Comparison of ENCODE assay signal across 8 cellular contexts in the genomic region with DNA sequence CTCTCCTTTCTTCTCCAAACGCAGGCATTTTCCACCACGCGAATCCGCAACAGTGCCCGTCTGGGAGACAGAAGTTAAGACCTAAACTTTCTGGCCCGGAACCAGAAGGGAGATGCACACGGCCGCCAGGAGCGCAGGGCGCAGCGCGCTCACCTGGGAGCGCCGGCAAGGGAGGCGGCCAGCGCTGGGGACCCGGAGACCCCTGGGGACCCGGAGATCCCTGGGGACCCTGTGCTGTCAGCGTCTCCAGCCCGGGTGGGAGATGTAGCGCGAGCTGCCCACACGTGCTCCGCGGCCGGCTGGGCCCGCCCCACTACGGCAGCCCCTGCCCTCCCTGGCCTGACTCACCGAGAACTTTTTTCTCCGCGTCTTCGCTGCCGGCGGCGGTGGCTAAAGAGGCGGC. TPM values are rescaled to one million over a fixed set of nuclear protein-coding genes. Genes with fewer than 3 reads are reported as not detected.
DNase-seq lines count a peak whose midpoint lies in the region; ATAC-seq and TF ChIP-seq lines count a peak whose summit lies in the region.

No MANE protein-coding gene starts in this region.

- no peak for TF ChIP-seq CTCF in WTC11 (IDR thresholded peaks at IDR 0.05)

- H3K4me1 Mint-ChIP-seq in CD8-positive, alpha-beta memory T cell = peaks cover 22 to 47% (median 38%) of the 10 kb centered on the region in 3 donors
- H3K4me1 Mint-ChIP-seq in WTC11 = peaks cover 51% of the 10 kb centered on the region

- peaks cover 6% of the 10 kb centered on the region for H3K27me3 ChIP-seq in CD8-positive, alpha-beta memory T cell (ENCODE audit: insufficient read depth, low read length, poor library complexity, severe bottlenecking)

- H3K36me3 ChIP-seq in CD8-positive, alpha-beta memory T cell (ENCODE audit: insufficient read depth, low read length) = no peaks in the 10 kb centered on the region

- no peaks in the 10 kb centered on the region for H3K9me3 Mint-ChIP-seq in CD8-positive, alpha-beta memory T cell
- H3K9me3 Mint-ChIP-seq in WTC11 = no peaks in the 10 kb centered on the region

- H3K9me3 ChIP-seq in CD8-positive, alpha-beta memory T cell (ENCODE audit: low read length) = no peaks in the 10 kb centered on the region

- CTCF ChIA-PET in CD8-positive, alpha-beta memory T cell (lab: Charles Lee) = interaction anchor here (0.5 to 1.0 kb wide), 2 partner anchors 15 to 48 kb away, joined by 3 read pairs; no protein-coding TSS in a partner anchor
- CTCF ChIA-PET in WTC11 (lab: Charles Lee) = interaction anchor here (1.8 kb wide), 1 partner anchor 27 kb away, joined by 12 read pairs; no protein-coding TSS in a partner anchor

- ATAC-seq in GM19438 (IDR thresholded peaks at IDR 0.05; ENCODE audit: low read depth, unreplicated experiment) = peak; percentile 43
- ATAC-seq in HG03565 (IDR thresholded peaks at IDR 0.05; ENCODE audit: unreplicated experiment) = peak; percentile 37
- peak; percentile 11 for ATAC-seq in WTC11
- peak; percentile 66 for ATAC-seq in left lobe of liver

- DNase-seq in CD8-positive, alpha-beta memory T cell = peak; percentile 27 to 81 (median 56)
- DNase-seq in WTC11 (ENCODE audit: low spot score) (no peak), left lobe of liver (ENCODE audit: low spot score) (peak; percentile 48), SKM-1 (lab: John Stamatoyannopoulos, UW; ENCODE audit: unreplicated experiment) (no peak)
- DNase-seq in stimulated activated CD8-positive, alpha-beta memory T cell treated with anti-CD3 and anti-CD28 coated beads, Interleukin-12 subunit alpha, Interleukin-12 subunit beta, amount 100 ng/mL, for 24 hours (ENCODE audit: extremely low read depth) = peak; percentile 26

- H3K36me3 Mint-ChIP-seq in CD8-positive, alpha-beta memory T cell = peaks cover 0 to 14% (median 0%) of the 10 kb centered on the region in 3 donors
- H3K36me3 Mint-ChIP-seq in WTC11 = 0 out of 2 replicates have a peak, but pooled peaks cover 2% of the 10 kb centered on the region

- peak overlapping the region; percentile 88 to 99 (median 97) for H3K27ac Mint-ChIP-seq in CD8-positive, alpha-beta memory T cell
- peak overlapping the region; percentile 55 for H3K27ac Mint-ChIP-seq in WTC11

- H3K4me1 ChIP-seq in CD8-positive, alpha-beta memory T cell (ENCODE audit: insufficient read depth, low read length) = peaks cover 15% of the 10 kb centered on the region

- peaks cover 25 to 32% of the 10 kb centered on the region in 2 donors for H3K27me3 Mint-ChIP-seq in CD8-positive, alpha-beta memory T cell
- H3K27me3 Mint-ChIP-seq in WTC11 (ENCODE audit: low read depth) = peaks cover 13% of the 10 kb centered on the region

- POLR2A ChIA-PET in CD8-positive, alpha-beta memory T cell (lab: Charles Lee) = no interaction called here
- POLR2A ChIA-PET in WTC11 (lab: Charles Lee) = interaction anchor here (0.6 to 1.0 kb wide), 2 partner anchors 30 to 448 kb away, joined by 3 read pairs; a partner anchor contains a TSS

- peak overlapping the region; percentile 70 for H3K4me3 ChIP-seq in CD8-positive, alpha-beta memory T cell (ENCODE audit: low read length)

- H3K27ac ChIP-seq in CD8-positive, alpha-beta memory T cell (ENCODE audit: low read depth, low read length) = peak overlapping the region; percentile 87
- H3K27ac ChIP-seq in cingulate gyrus (ENCODE audit: low read depth, low read length) = peak overlapping the region; percentile 84

- peak overlapping the region; percentile 87 to 96 (median 93) for H3K4me3 Mint-ChIP-seq in CD8-positive, alpha-beta memory T cell
- H3K4me3 Mint-ChIP-seq in WTC11 = peak overlapping the region; percentile 97

TF ChIP-seq in WTC11, 78 proteins besides CTCF, POLR2A, EP300 and RAD21:
- TF ChIP-seq, protein P1, sequence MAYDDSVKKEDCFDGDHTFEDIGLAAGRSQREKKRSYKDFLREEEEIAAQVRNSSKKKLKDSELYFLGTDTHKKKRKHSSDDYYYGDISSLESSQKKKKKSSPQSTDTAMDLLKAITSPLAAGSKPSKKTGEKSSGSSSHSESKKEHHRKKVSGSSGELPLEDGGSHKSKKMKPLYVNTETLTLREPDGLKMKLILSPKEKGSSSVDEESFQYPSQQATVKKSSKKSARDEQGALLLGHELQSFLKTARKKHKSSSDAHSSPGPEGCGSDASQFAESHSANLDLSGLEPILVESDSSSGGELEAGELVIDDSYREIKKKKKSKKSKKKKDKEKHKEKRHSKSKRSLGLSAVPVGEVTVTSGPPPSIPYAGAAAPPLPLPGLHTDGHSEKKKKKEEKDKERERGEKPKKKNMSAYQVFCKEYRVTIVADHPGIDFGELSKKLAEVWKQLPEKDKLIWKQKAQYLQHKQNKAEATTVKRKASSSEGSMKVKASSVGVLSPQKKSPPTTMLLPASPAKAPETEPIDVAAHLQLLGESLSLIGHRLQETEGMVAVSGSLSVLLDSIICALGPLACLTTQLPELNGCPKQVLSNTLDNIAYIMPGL (CRISPR knock-in tag; IDR thresholded peaks at IDR 0.05) = peak; percentile 65; the same call in 1 of the 2 replicates
- 0 out of 2 replicates have a peak, but pooled peaks have one; percentile 15 for TF ChIP-seq ZNF219 (CRISPR knock-in tag; IDR thresholded peaks at IDR 0.05; ENCODE audit: borderline replicate concordance)
- TF ChIP-seq, protein P2, sequence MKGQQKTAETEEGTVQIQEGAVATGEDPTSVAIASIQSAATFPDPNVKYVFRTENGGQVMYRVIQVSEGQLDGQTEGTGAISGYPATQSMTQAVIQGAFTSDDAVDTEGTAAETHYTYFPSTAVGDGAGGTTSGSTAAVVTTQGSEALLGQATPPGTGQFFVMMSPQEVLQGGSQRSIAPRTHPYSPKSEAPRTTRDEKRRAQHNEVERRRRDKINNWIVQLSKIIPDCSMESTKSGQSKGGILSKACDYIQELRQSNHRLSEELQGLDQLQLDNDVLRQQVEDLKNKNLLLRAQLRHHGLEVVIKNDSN (CRISPR knock-in tag; IDR thresholded peaks at IDR 0.05) = 0 out of 2 replicates have a peak, but pooled peaks have one; percentile 4
- TF ChIP-seq TP53 (CRISPR knock-in tag; IDR thresholded peaks at IDR 0.05) = no peak
- TF ChIP-seq, protein P3, sequence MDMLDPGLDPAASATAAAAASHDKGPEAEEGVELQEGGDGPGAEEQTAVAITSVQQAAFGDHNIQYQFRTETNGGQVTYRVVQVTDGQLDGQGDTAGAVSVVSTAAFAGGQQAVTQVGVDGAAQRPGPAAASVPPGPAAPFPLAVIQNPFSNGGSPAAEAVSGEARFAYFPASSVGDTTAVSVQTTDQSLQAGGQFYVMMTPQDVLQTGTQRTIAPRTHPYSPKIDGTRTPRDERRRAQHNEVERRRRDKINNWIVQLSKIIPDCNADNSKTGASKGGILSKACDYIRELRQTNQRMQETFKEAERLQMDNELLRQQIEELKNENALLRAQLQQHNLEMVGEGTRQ (CRISPR knock-in tag; IDR thresholded peaks at IDR 0.05) = no peak
- peak; percentile 23; the same call in 1 of the 2 replicates for TF ChIP-seq KAT7 (CRISPR knock-in tag; IDR thresholded peaks at IDR 0.05; ENCODE audit: borderline replicate concordance)

RNA-seq across cellular contexts. Expression of a gene that starts 0.6 kb away (rescaled TPM):
- total RNA-seq in CD8-positive, alpha-beta memory T cell = 100 to 1,000 TPM; 222 to 251 TPM
- polyA plus RNA-seq in CD8-positive, alpha-beta memory T cell = 40.5 TPM
- total RNA-seq in WTC11 (2021) (396 to 411 TPM (median 409 TPM) in 3 replicates), left lobe of liver (16.7 TPM)

RNA-seq across cellular contexts. Expression of a gene that starts 48.7 kb away (rescaled TPM):
- total RNA-seq in CD8-positive, alpha-beta memory T cell = 1 to 10 TPM; 2.0 to 2.1 TPM
- 2.1 TPM for polyA plus RNA-seq in CD8-positive, alpha-beta memory T cell
- total RNA-seq in WTC11 (2021) (1.6 to 1.9 TPM (median 1.6 TPM) in 3 replicates), left lobe of liver (not detected)

Comparison
In these comparisons a context has a peak if more than half of its experiments do, and no peak if none do; other contexts are left out.
1. DNase-seq: peak in CD8-positive, alpha-beta memory T cell (5 of 5), left lobe of liver (single experiment) and stimulated activated CD8-positive, alpha-beta memory T cell treated with anti-CD3 and anti-CD28 coated beads, Interleukin-12 subunit alpha, Interleukin-12 subunit beta, amount 100 ng/mL, for 24 hours (single experiment); none in WTC11 (single experiment) and SKM-1 (single experiment).
2. ATAC-seq: peak in every context shown above with its lines; median percentile 66 in left lobe of liver; 43 in GM19438; 37 in HG03565; 11 in WTC11.
3. RNA of a gene that starts 0.6 kb away (total RNA-seq): 396 to 411 TPM in WTC11 and 222 to 251 TPM in CD8-positive, alpha-beta memory T cell; 16.7 TPM in left lobe of liver (single experiment); every median in the first group is over 10 times any median in the second.